In the genomic region with DNA sequence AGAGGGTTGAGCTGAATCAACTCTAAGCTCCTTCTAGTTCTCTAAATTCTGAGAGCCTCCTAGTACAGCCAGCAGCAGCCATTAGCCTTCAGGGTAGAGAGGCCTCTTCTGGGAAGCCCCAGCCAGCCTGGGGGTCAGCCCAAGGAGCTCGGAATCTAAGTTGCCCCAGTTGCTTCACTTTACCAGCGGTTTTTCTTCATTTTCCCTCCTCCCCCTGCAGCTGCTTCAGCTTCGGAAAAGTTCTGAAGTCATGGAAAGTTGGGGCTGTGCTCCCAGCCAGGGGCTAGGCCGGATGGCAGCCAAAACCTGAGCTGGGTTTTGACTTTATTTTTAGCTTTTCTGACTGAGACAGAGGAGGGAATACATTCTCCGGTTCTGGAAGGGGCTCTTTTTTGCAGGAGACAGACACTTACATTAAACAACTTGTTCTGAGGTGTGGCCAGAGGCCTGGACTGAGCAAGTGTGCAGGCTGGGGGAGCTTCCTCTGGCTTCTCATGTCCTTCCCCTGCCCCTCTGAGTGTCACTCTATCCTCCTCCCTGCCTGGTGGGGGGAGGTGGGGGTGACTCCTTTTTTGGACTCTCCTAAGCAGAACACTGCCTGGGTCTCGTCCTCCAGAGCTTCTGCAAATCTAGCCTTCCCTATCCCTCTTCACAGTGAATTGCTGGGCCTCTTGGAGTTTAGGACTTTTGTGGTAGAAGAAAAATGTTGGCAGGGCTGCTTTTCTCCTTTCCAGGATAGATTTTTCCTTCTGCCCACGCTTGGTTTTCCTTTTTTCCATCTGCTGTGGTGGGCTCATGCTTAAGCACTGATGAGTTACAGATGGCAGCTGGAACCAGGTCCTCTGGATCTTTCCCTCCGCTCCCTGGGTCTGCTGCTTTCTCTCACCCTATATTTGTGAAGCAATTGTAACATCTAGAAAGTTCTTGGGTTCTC, we compare ENCODE assay signal across 8 cellular contexts. TPM values are rescaled to one million over a fixed set of nuclear protein-coding genes. Genes with fewer than 3 reads are reported as not detected.
DNase-seq lines count a peak whose midpoint lies in the region; TF ChIP-seq lines count a peak whose summit lies in the region.

No MANE protein-coding gene starts in this region.

- peaks cover 29 to 44% (median 30%) of the 10 kb centered on the region in 3 donors for H3K36me3 ChIP-seq in esophagus squamous epithelium

- POLR2A ChIA-PET in RWPE1 (lab: Yijun Ruan, JAX; ENCODE audit: low non-redundant PET) = interaction anchor here (0.7 to 3.7 kb wide), 3 partner anchors 14 to 30 kb away, joined by 5 to 12 read pairs (median 5); partner anchors contain the start of gene LMNA

- peak overlapping the region; percentile 100 for H3K27ac ChIP-seq in RWPE1
- peak overlapping the region; percentile 97 to 99 (median 98) for H3K27ac ChIP-seq in esophagus squamous epithelium

- TF ChIP-seq POLR2A in esophagus squamous epithelium (IDR thresholded peaks at IDR 0.05) = no peak

- no peaks in the 10 kb centered on the region for H3K27me3 ChIP-seq in esophagus squamous epithelium

- DNase-seq in CD1c-positive myeloid dendritic cell (ENCODE audit: extremely low spot score) (peak; percentile 57), RWPE1 (ENCODE audit: low spot score) (no peak), esophagus squamous epithelium (lab: John Stamatoyannopoulos, UW) (no peak), osteocyte (ENCODE audit: extremely low spot score, unreplicated experiment) (no peak), Kasumi-1 (lab: John Stamatoyannopoulos, UW) (no peak), immature natural killer cell (no peak), COR-L47 (lab: John Stamatoyannopoulos, UW) (no peak)
- no peak for DNase-seq in effector CD4-positive, alpha-beta T cell

- peaks cover 63% of the 10 kb centered on the region for H3K4me1 Mint-ChIP-seq in osteocyte (ENCODE audit: unreplicated experiment)
- H3K4me1 Mint-ChIP-seq in immature natural killer cell = peaks cover 35 to 42% of the 10 kb centered on the region in 2 donors

- WGBS in esophagus squamous epithelium, 2 donors = 20 to 31% methylated on average over 7 to 8 of the region's 8 CpGs

- no peaks in the 10 kb centered on the region for H3K27me3 Mint-ChIP-seq in osteocyte (ENCODE audit: unreplicated experiment)
- H3K27me3 Mint-ChIP-seq in immature natural killer cell (ENCODE audit: low read depth in 3 of 3) = peaks cover 16 to 28% (median 18%) of the 10 kb centered on the region in 3 donors

- H3K9me3 ChIP-seq in esophagus squamous epithelium = no peaks in the 10 kb centered on the region

- H3K4me3 Mint-ChIP-seq in osteocyte (ENCODE audit: unreplicated experiment) (peak overlapping the region; percentile 50), immature natural killer cell (no peak overlapping the region)

- peak overlapping the region in 3 of 4 donors; percentile 16 to 46 (median 17) for H3K4me3 ChIP-seq in esophagus squamous epithelium

- CTCF ChIA-PET in RWPE1 (lab: Yijun Ruan, JAX) = interaction anchor here (0.6 to 4.5 kb wide), 14 partner anchors 12 to 96 kb away, joined by 3 to 57 read pairs (median 4); no protein-coding TSS in a partner anchor

- H3K4me1 ChIP-seq in esophagus squamous epithelium = peaks cover 64 to 73% (median 67%) of the 10 kb centered on the region in 3 donors

- intact Hi-C loops in esophagus squamous epithelium (cut with DNase I) = loop anchor here (2.0 kb wide), 1 partner anchor 32 kb away; no protein-coding TSS in a partner anchor

- peaks cover 19% of the 10 kb centered on the region for H3K36me3 Mint-ChIP-seq in osteocyte (ENCODE audit: unreplicated experiment)
- no peaks in the 10 kb centered on the region for H3K36me3 Mint-ChIP-seq in immature natural killer cell

- H3K9me3 Mint-ChIP-seq in osteocyte (ENCODE audit: unreplicated experiment) (no peaks in the 10 kb centered on the region), immature natural killer cell (peaks cover 0 to 2% (median 0%) of the 10 kb centered on the region in 6 donors)

- TF ChIP-seq CTCF in RWPE1 (conservative IDR thresholded peaks at IDR 0.05; ENCODE audit: low read depth) = no peak
- TF ChIP-seq CTCF in esophagus squamous epithelium (IDR thresholded peaks at IDR 0.05) = no peak
- no peak for TF ChIP-seq CTCF in osteocyte (IDR thresholded peaks at IDR 0.05)

- H3K27ac Mint-ChIP-seq in osteocyte (ENCODE audit: unreplicated experiment) (peak overlapping the region; percentile 98), immature natural killer cell (peak overlapping the region in 3 of 6 donors; percentile 11 to 88 (median 62))

RNA-seq across cellular contexts. Expression of gene LMNA, which starts 14.5 kb away (rescaled TPM):
- 100 to 1,000 TPM; 322 to 480 (median 403) TPM for total RNA-seq in esophagus squamous epithelium
- total RNA-seq in osteocyte = 733 and 792 TPM in 2 replicates
- 10 to 100 TPM in 2 of 3 donors, 1 to 10 TPM in 1; 4.4 to 14.0 (median 10.3) TPM for polyA plus RNA-seq in immature natural killer cell

RNA-seq across cellular contexts. Expression of gene SEMA4A, which starts 24.4 kb away (rescaled TPM):
- 10 to 100 TPM; 21.4 to 36.6 (median 23.1) TPM for total RNA-seq in esophagus squamous epithelium
- total RNA-seq in osteocyte = 1.6 and 1.8 TPM in 2 replicates
- 10 to 100 TPM in 1 of 3 donors, 1 to 10 TPM in 2; 2.5 to 12.4 (median 3.2) TPM for polyA plus RNA-seq in immature natural killer cell

RNA-seq across cellular contexts. Expression of gene MEX3A, which starts 46.8 kb away (rescaled TPM):
- 1 to 10 TPM in 1 of 4 donors, under 1 TPM in 3; 0.15 to 1.4 (median 0.65) TPM for total RNA-seq in esophagus squamous epithelium
- 19.8 and 20.7 TPM in 2 replicates for total RNA-seq in osteocyte
- polyA plus RNA-seq in immature natural killer cell = not detected
